In genomic region chr22:30423959-30424380, GRCh38 we compare ENCODE assay signal across 8 cellular contexts.
DNase-seq lines count a peak whose midpoint lies in the region; ATAC-seq and TF ChIP-seq lines count a peak whose summit lies in the region.

No MANE protein-coding gene starts in this region.

- DNase-seq in AML-193 (lab: John Stamatoyannopoulos, UW): peak; percentile 98 to 99
- peak; percentile 100 for DNase-seq in NCI-H446 treated with DMSO at 0.1 percent for 48 hours (lab: John Stamatoyannopoulos, UW)
- peak; percentile 92 for DNase-seq in activated CD4-positive, CD25-positive, alpha-beta regulatory T cell treated with anti-CD3 and anti-CD28 coated beads, Interleukin-2, amount 50 U/mL, for 72 hours
- DNase-seq in cerebellar nuclear complex (lab: John Stamatoyannopoulos, UW): peak; percentile 91 to 96
- peak; percentile 100 for DNase-seq in islet precursor cell
- DNase-seq in stimulated activated CD4-positive, alpha-beta T cell treated with anti-CD3 and anti-CD28 coated beads, Interleukin-12 subunit alpha, Interleukin-12 subunit beta, amount 100 ng/mL, for 48 hours (ENCODE audit: low read depth in 2 of 3, low spot score in 1 of 3): peak; percentile 97 to 98 (median 98)

- TF ChIP-seq POLR2A in GM19099 (IDR thresholded peaks at IDR 0.05; ENCODE audit: extremely low read depth, insufficient read length, low read depth): peak; percentile 74

- peak; percentile 78 for ATAC-seq in HG03378 (IDR thresholded peaks at IDR 0.05; ENCODE audit: unreplicated experiment)

Comparison
In these comparisons a context has a peak if more than half of its experiments do, and no peak if none do; other contexts are left out.
1. Peak in every context shown above with its lines: DNase-seq and ATAC-seq.